ENCODE assay signal across 8 cellular contexts in genomic region chr7:4830176-4830575, GRCh38. TPM values are rescaled to one million over a fixed set of nuclear protein-coding genes. Genes with fewer than 3 reads are reported as not detected.
DNase-seq lines count a peak whose midpoint lies in the region; ATAC-seq and TF ChIP-seq lines count a peak whose summit lies in the region.

No MANE protein-coding gene starts in this region.

- no peak overlapping the region for H3K27ac ChIP-seq in spleen

- H3K36me3 Mint-ChIP-seq in activated naive CD8-positive, alpha-beta T cell treated with anti-CD3 and anti-CD28 coated beads for 36 hours: no peaks in the 10 kb centered on the region

- in situ Hi-C loops in Caki2 (cut with HindIII; ENCODE audit: low pct_unique_long_range_greater_than_20kb, low sequenced_read_pairs): no loop called here

- no peak overlapping the region for H3K4me3 Mint-ChIP-seq in activated naive CD8-positive, alpha-beta T cell treated with anti-CD3 and anti-CD28 coated beads for 36 hours

- peaks cover 0 to 2% (median 0%) of the 10 kb centered on the region in 7 donors for H3K27me3 ChIP-seq in spleen (replicated peaks in 1 of 7)

- TF ChIP-seq POLR2A in spleen (IDR thresholded peaks at IDR 0.05): no peak

- DNase-seq in Caki2 (ENCODE audit: low read depth) (peak; percentile 12), HCEC 1CT (peak; percentile 53), SHP77 (lab: John Stamatoyannopoulos, UW) (peak; percentile 92 to 93), hepatic stellate cell (ENCODE audit: low spot score) (peak; percentile 47), spleen (no peak), GOT3 (lab: John Stamatoyannopoulos, UW) (no peak)
- DNase-seq in activated naive CD8-positive, alpha-beta T cell treated with anti-CD3 and anti-CD28 coated beads for 36 hours: peak; percentile 67

- WGBS in spleen, 5 donors: 35 to 50% (median 40%) methylated on average over 14 of the region's 14 CpGs

- no peaks in the 10 kb centered on the region for H3K36me3 ChIP-seq in spleen

- no peaks in the 10 kb centered on the region for H3K4me1 ChIP-seq in spleen

- no peaks in the 10 kb centered on the region for H3K9me3 Mint-ChIP-seq in activated naive CD8-positive, alpha-beta T cell treated with anti-CD3 and anti-CD28 coated beads for 36 hours

- H3K4me1 Mint-ChIP-seq in activated naive CD8-positive, alpha-beta T cell treated with anti-CD3 and anti-CD28 coated beads for 36 hours: no peaks in the 10 kb centered on the region

- H3K4me3 ChIP-seq in spleen: no peak overlapping the region

- H3K9me3 ChIP-seq in spleen: no peaks in the 10 kb centered on the region

- ATAC-seq in HG03280 (IDR thresholded peaks at IDR 0.05; ENCODE audit: unreplicated experiment): no peak

- TF ChIP-seq CTCF in spleen (IDR thresholded peaks at IDR 0.05 in 8 of 11, conservative IDR thresholded peaks at IDR 0.05 in 3 of 11): peak; percentile 44 to 87 (median 71)

- H3K27ac Mint-ChIP-seq in activated naive CD8-positive, alpha-beta T cell treated with anti-CD3 and anti-CD28 coated beads for 36 hours: no peak overlapping the region

- H3K27me3 Mint-ChIP-seq in activated naive CD8-positive, alpha-beta T cell treated with anti-CD3 and anti-CD28 coated beads for 36 hours: peaks cover 4% of the 10 kb centered on the region

- intact Hi-C loops in spleen (cut with DNase I; ENCODE audit: low total_unique reads): no loop called here

RNA-seq across cellular contexts. Expression of gene PAPOLB, which starts 31.7 kb away (rescaled TPM):
- total RNA-seq in Caki2 (2014; rRNA removed; shearing (Covaris generic); ENCODE audit: low replicate concordance): not detected in 2 replicates
- under 1 TPM in 1 of 2 experiments, not detected in 1; 0.04 TPM for total RNA-seq in activated naive CD8-positive, alpha-beta T cell treated with anti-CD3 and anti-CD28 coated beads for 36 hours
- total RNA-seq in spleen: under 1 TPM in 3 of 7 donors, not detected in 4; 0.15 to 0.34 (median 0.26) TPM
- polyA plus RNA-seq in spleen: not detected

RNA-seq across cellular contexts. Expression of gene RADIL, which starts 53.3 kb away (rescaled TPM):
- 2.2 TPM in 1 of 2 replicates, not detected in the other for total RNA-seq in Caki2 (2014; rRNA removed; shearing (Covaris generic); ENCODE audit: low replicate concordance)
- total RNA-seq in activated naive CD8-positive, alpha-beta T cell treated with anti-CD3 and anti-CD28 coated beads for 36 hours: under 1 TPM; 0.58 to 0.92 TPM
- 1 to 10 TPM in 6 of 7 donors, under 1 TPM in 1; 0.74 to 2.8 (median 1.7) TPM for total RNA-seq in spleen
- polyA plus RNA-seq in spleen: under 1 TPM; 0.24 to 0.93 (median 0.63) TPM

RNA-seq across cellular contexts. Expression of gene AP5Z1, which starts 54.8 kb away (rescaled TPM):
- total RNA-seq in Caki2 (2014; rRNA removed; shearing (Covaris generic); ENCODE audit: low replicate concordance): 20.2 and 29.8 TPM in 2 replicates
- 10 to 100 TPM; 43.1 to 47.1 TPM for total RNA-seq in activated naive CD8-positive, alpha-beta T cell treated with anti-CD3 and anti-CD28 coated beads for 36 hours
- total RNA-seq in spleen: 10 to 100 TPM; 39.3 to 72.7 (median 62.8) TPM
- 100 to 1,000 TPM in 2 of 3 donors, 10 to 100 TPM in 1; 62.9 to 156 (median 139) TPM for polyA plus RNA-seq in spleen

Comparison
In these comparisons a context has a peak if more than half of its experiments do, and no peak if none do; other contexts are left out.
1. DNase-seq: peak in Caki2 (single experiment), HCEC 1CT (single experiment), SHP77 (2 of 2), activated naive CD8-positive, alpha-beta T cell treated with anti-CD3 and anti-CD28 coated beads for 36 hours (single experiment) and hepatic stellate cell (single experiment); none in spleen (single experiment) and GOT3 (single experiment).